In genomic region chr19:41860419-41861097, GRCh38 we compare ENCODE assay signal across 1 cellular context.
TF ChIP-seq lines count a peak whose summit lies in the region.

No MANE protein-coding gene starts in this region.

TF ChIP-seq in HepG2, 621 proteins besides CTCF, POLR2A, EP300 and RAD21 (continued from another document and continues in another):
- no peak for TF ChIP-seq THAP9 (CRISPR knock-in tag; IDR thresholded peaks at IDR 0.05; ENCODE audit: borderline replicate concordance)
- TF ChIP-seq NFKB2 (CRISPR knock-in tag; IDR thresholded peaks at IDR 0.05; ENCODE audit: borderline replicate concordance): no peak
- TF ChIP-seq U2AF1 (optimal IDR thresholded peaks at IDR 0.05; ENCODE audit: low read depth, low read length): peak; percentile 58
- no peak for TF ChIP-seq DRAP1 (CRISPR knock-in tag; IDR thresholded peaks at IDR 0.05)
- no peak for TF ChIP-seq MBD4 (IDR thresholded peaks at IDR 0.05; ENCODE audit: borderline replicate concordance, low read length)
- no peak for TF ChIP-seq AGO1 (IDR thresholded peaks at IDR 0.05; ENCODE audit: low read depth, low read length, poor library complexity, severe bottlenecking)
- TF ChIP-seq ZNF784 (CRISPR knock-in tag; IDR thresholded peaks at IDR 0.05; ENCODE audit: borderline replicate concordance): 0 out of 2 replicates have a peak, but pooled peaks have one; percentile 6
- TF ChIP-seq TCF12 (IDR thresholded peaks at IDR 0.05): no peak
- TF ChIP-seq TCF12 (CRISPR knock-in tag; IDR thresholded peaks at IDR 0.05): no peak
- no peak for TF ChIP-seq HNRNPUL1 (IDR thresholded peaks at IDR 0.05; ENCODE audit: low read depth, low read length)
- no peak for TF ChIP-seq ZC3H13 (CRISPR knock-in tag; IDR thresholded peaks at IDR 0.05)
- TF ChIP-seq SSRP1 (CRISPR knock-in tag; IDR thresholded peaks at IDR 0.05): no peak; the same call in 1 of the 2 replicates
- TF ChIP-seq ZNF326 (CRISPR knock-in tag; IDR thresholded peaks at IDR 0.05; ENCODE audit: borderline replicate concordance): no peak
- TF ChIP-seq ZNF687 (CRISPR knock-in tag; IDR thresholded peaks at IDR 0.05): peak; percentile 42; the same call in 1 of the 2 replicates
- TF ChIP-seq ZMYM4 (CRISPR knock-in tag; IDR thresholded peaks at IDR 0.05): no peak
- TF ChIP-seq HNF4A (CRISPR knock-in tag; IDR thresholded peaks at IDR 0.05): no peak
- TF ChIP-seq U2AF2 (IDR thresholded peaks at IDR 0.05; ENCODE audit: low read depth, low read length): no peak
- peak; percentile 56; the same call in 1 of the 2 replicates for TF ChIP-seq ZNF225 (CRISPR knock-in tag; IDR thresholded peaks at IDR 0.05)
- TF ChIP-seq ZFP36L1 (CRISPR knock-in tag; IDR thresholded peaks at IDR 0.05): no peak
- no peak for TF ChIP-seq ZNF101 (CRISPR knock-in tag; IDR thresholded peaks at IDR 0.05; ENCODE audit: borderline replicate concordance, low read depth)
- TF ChIP-seq RBFOX2 (IDR thresholded peaks at IDR 0.05; ENCODE audit: low read depth, low read length): peak; percentile 64
- TF ChIP-seq ZNF335 (CRISPR knock-in tag; IDR thresholded peaks at IDR 0.05): no peak
- TF ChIP-seq ZBTB46 (CRISPR knock-in tag; IDR thresholded peaks at IDR 0.05; ENCODE audit: borderline replicate concordance): no peak
- TF ChIP-seq AGO2 (optimal IDR thresholded peaks at IDR 0.05; ENCODE audit: low read depth, low read length): peak; percentile 90
- no peak for TF ChIP-seq TBP (CRISPR knock-in tag; IDR thresholded peaks at IDR 0.05)
- no peak for TF ChIP-seq NFYC (CRISPR knock-in tag; IDR thresholded peaks at IDR 0.05)
- no peak for TF ChIP-seq ZNF776 (CRISPR knock-in tag; IDR thresholded peaks at IDR 0.05)
- 0 out of 2 replicates have a peak, but pooled peaks have one; percentile 25 for TF ChIP-seq ISX (CRISPR knock-in tag; conservative IDR thresholded peaks at IDR 0.05)
- TF ChIP-seq RXRA (CRISPR knock-in tag; IDR thresholded peaks at IDR 0.05): no peak
- TF ChIP-seq TP53 (CRISPR knock-in tag; conservative IDR thresholded peaks at IDR 0.05): peak; percentile 89
- TF ChIP-seq ELK4 (CRISPR knock-in tag; IDR thresholded peaks at IDR 0.05; ENCODE audit: borderline replicate concordance): no peak
- no peak for TF ChIP-seq ZNF850 (CRISPR knock-in tag; conservative IDR thresholded peaks at IDR 0.05)
- TF ChIP-seq ATF1 (CRISPR knock-in tag; IDR thresholded peaks at IDR 0.05): no peak
- no peak for TF ChIP-seq ZNF574 (CRISPR knock-in tag; IDR thresholded peaks at IDR 0.05)
- TF ChIP-seq GRHL1 (CRISPR knock-in tag; conservative IDR thresholded peaks at IDR 0.05): no peak
- TF ChIP-seq HNRNPK (IDR thresholded peaks at IDR 0.05; ENCODE audit: low read depth, low read length, poor library complexity, severe bottlenecking): no peak
- no peak for TF ChIP-seq EEA1 (CRISPR knock-in tag; IDR thresholded peaks at IDR 0.05; ENCODE audit: borderline replicate concordance)
- 0 out of 2 replicates have a peak, but pooled peaks have one; percentile 14 for TF ChIP-seq HNRNPL (IDR thresholded peaks at IDR 0.05; ENCODE audit: low read depth, low read length)
- TF ChIP-seq RFXAP (CRISPR knock-in tag; IDR thresholded peaks at IDR 0.05; ENCODE audit: borderline replicate concordance): no peak
- peak; percentile 7; the same call in 1 of the 2 replicates for TF ChIP-seq POGK (CRISPR knock-in tag; conservative IDR thresholded peaks at IDR 0.05)
- TF ChIP-seq TAF1 (CRISPR knock-in tag; IDR thresholded peaks at IDR 0.05): no peak
